ENCODE assay signal across 10 cellular contexts in genomic region chr20:21396045-21396893, GRCh38. TPM values are rescaled to one million over a fixed set of nuclear protein-coding genes. Genes with fewer than 3 reads are reported as not detected.
A peak's percentile ranks its signal among the peaks of the same experiment; 100 is the strongest.
DNase-seq lines count a peak whose midpoint lies in the region; ATAC-seq and TF ChIP-seq lines count a peak whose summit lies in the region.
"Had no signal": no experiment of that assay in that cellular context is flagged by ENCODE, and none has a peak within 500 bp of the region (broad histone marks: within the 10 kb centered on the region; RNA-seq: fewer than 3 reads in every experiment).

No MANE protein-coding gene starts in this region.

- H3K36me3 ChIP-seq in neuronal stem cell (replicated peaks in 1 of 2; ENCODE audit: control insufficient read depth in 2 of 2, insufficient read depth in 2 of 2, low read length in 2 of 2) = no peaks in the 10 kb centered on the region
- H3K36me3 ChIP-seq: heart left ventricle had no signal

- no peaks in the 10 kb centered on the region for H3K79me1 ChIP-seq in neuronal stem cell (ENCODE audit: low read depth, low read length)

- no peak overlapping the region for H2BK12ac ChIP-seq in neuronal stem cell (ENCODE audit: low read length)

- DNase-seq in GM03348 (ENCODE audit: low spot score) (peak; percentile 14), NCI-H1092 (lab: John Stamatoyannopoulos, UW) (peak; percentile 49), neuronal stem cell (ENCODE audit: low spot score) (no peak), lower leg skin (ENCODE audit: low spot score in 2 of 2) (no peak), NCI-H128 (lab: John Stamatoyannopoulos, UW; ENCODE audit: unreplicated experiment) (no peak), hepatic stellate cell (ENCODE audit: low spot score) (no peak), DMS153 (lab: John Stamatoyannopoulos, UW) (no peak)
- no peak for DNase-seq in central memory CD8-positive, alpha-beta T cell (ENCODE audit: low spot score in 2 of 2)
- DNase-seq: NCI-H524 treated with DMSO at 0.1 percent for 48 hours had no signal

- H4K8ac ChIP-seq in neuronal stem cell (ENCODE audit: low read depth, low read length) = no peak overlapping the region

- H3K27me3 Mint-ChIP-seq in central memory CD8-positive, alpha-beta T cell = peaks cover 77% of the 10 kb centered on the region

- H3K9me3 ChIP-seq in neuronal stem cell (replicated peaks in 1 of 2; ENCODE audit: control insufficient read depth in 2 of 2, insufficient read depth in 1 of 2, low read depth in 1 of 2, low read length in 2 of 2) = no peaks in the 10 kb centered on the region
- H3K9me3 ChIP-seq: heart left ventricle had no signal

- no peak overlapping the region for H2BK15ac ChIP-seq in neuronal stem cell (ENCODE audit: low read length)

- ATAC-seq in central memory CD8-positive, alpha-beta T cell (replicated peaks; ENCODE audit: extremely low read depth, poor library complexity, severe bottlenecking) = peak; percentile 26
- ATAC-seq: heart left ventricle had no signal

- peak overlapping the region; percentile 62 for H3K4me2 ChIP-seq in neuronal stem cell (ENCODE audit: insufficient read depth, low read length, poor library complexity, severe bottlenecking)

- peaks cover 5% of the 10 kb centered on the region for H3K36me3 Mint-ChIP-seq in central memory CD8-positive, alpha-beta T cell (ENCODE audit: insufficient read depth)

- no peak overlapping the region for H2AK5ac ChIP-seq in neuronal stem cell (ENCODE audit: low read depth, low read length)

- peak overlapping the region; percentile 93 for H2AFZ ChIP-seq in neuronal stem cell (ENCODE audit: low read length)

- peaks cover 18% of the 10 kb centered on the region for H3K4me1 Mint-ChIP-seq in central memory CD8-positive, alpha-beta T cell

- peaks cover 26 to 98% (median 61%) of the 10 kb centered on the region in 3 experiments for H3K27me3 ChIP-seq in neuronal stem cell (ENCODE audit: control insufficient read depth in 3 of 3, insufficient read depth in 3 of 3, low read depth in 1 of 3, low read length in 3 of 3)

- H3K9me3 Mint-ChIP-seq in central memory CD8-positive, alpha-beta T cell = no peaks in the 10 kb centered on the region

- no peak for TF ChIP-seq CTCF in lower leg skin (IDR thresholded peaks at IDR 0.05)

- WGBS in neuronal stem cell (ENCODE audit: extremely low coverage in 2 of 2, insufficient read length in 2 of 2, insufficient replicate concordance in 1 of 2), 2 donors = no CpG with 5 or more reads among the region's 119 CpGs
- WGBS in lower leg skin, 2 donors = 30% methylated on average over 2 of the region's 119 CpGs; no CpG with 5 or more reads in 1 of the 2 donors

- intact Hi-C loops in lower leg skin (cut with DNase I; ENCODE audit: low total_unique reads) = no loop called here

- peak overlapping the region; percentile 25 for H3K23ac ChIP-seq in neuronal stem cell (ENCODE audit: low read depth, low read length, poor library complexity)

- peak overlapping the region; percentile 85 for H3K27ac Mint-ChIP-seq in central memory CD8-positive, alpha-beta T cell (ENCODE audit: low read depth)

- no peak overlapping the region for H3K4ac ChIP-seq in neuronal stem cell (ENCODE audit: low read length)

- H3K4me1 ChIP-seq in neuronal stem cell (ENCODE audit: control insufficient read depth in 2 of 2, insufficient read depth in 1 of 2, low read depth in 1 of 2, low read length in 2 of 2) = peaks cover 0 to 3% of the 10 kb centered on the region in 2 donors

- TF ChIP-seq POLR2A in lower leg skin (IDR thresholded peaks at IDR 0.05) = no peak

- peak overlapping the region; percentile 74 for H3K18ac ChIP-seq in neuronal stem cell (ENCODE audit: low read length)

- H3K9ac ChIP-seq in neuronal stem cell (ENCODE audit: low read depth, low read length, poor library complexity) = no peak overlapping the region

- H4K91ac ChIP-seq in neuronal stem cell (ENCODE audit: low read depth, low read length, poor library complexity) = no peak overlapping the region

- H3K4me3 ChIP-seq in neuronal stem cell (ENCODE audit: low read length in 2 of 2) (peak overlapping the region in 1 of 2 donors; percentile 14), lower leg skin (ENCODE audit: low read depth, poor library complexity, severe bottlenecking) (no peak overlapping the region)

- no peak overlapping the region for H2BK120ac ChIP-seq in neuronal stem cell (ENCODE audit: low read depth, low read length)

- no peak overlapping the region for H3K27ac ChIP-seq in neuronal stem cell (replicated peaks; ENCODE audit: low read length)
- H3K27ac ChIP-seq: heart left ventricle had no signal

- H2BK5ac ChIP-seq in neuronal stem cell (ENCODE audit: low read length) = peak overlapping the region; percentile 66

- peak overlapping the region; percentile 25 for H3K4me3 Mint-ChIP-seq in central memory CD8-positive, alpha-beta T cell

- H3K14ac ChIP-seq in neuronal stem cell (ENCODE audit: low read length) = peak overlapping the region; percentile 56

RNA-seq across cellular contexts. Expression of gene NKX2-4, which starts 1.1 kb away (rescaled TPM):
- polyA plus RNA-seq in neuronal stem cell (2013, experiment 1 of 2) = not detected
- not detected for polyA plus RNA-seq in neuronal stem cell (2013, experiment 2 of 2)
- total RNA-seq in lower leg skin = not detected
- total RNA-seq: heart left ventricle had no signal
- polyA plus RNA-seq: heart left ventricle had no signal

Comparison
In these comparisons a context has a peak if more than half of its experiments do, and no peak if none do; other contexts are left out.
1. DNase-seq: peak in GM03348 (single experiment) and NCI-H1092 (single experiment); none in central memory CD8-positive, alpha-beta T cell (0 of 2), neuronal stem cell (single experiment), lower leg skin (0 of 2), NCI-H128 (single experiment), hepatic stellate cell (single experiment) and DMS153 (single experiment).